8 cellular contexts compared by ENCODE assay signal in the genomic region with DNA sequence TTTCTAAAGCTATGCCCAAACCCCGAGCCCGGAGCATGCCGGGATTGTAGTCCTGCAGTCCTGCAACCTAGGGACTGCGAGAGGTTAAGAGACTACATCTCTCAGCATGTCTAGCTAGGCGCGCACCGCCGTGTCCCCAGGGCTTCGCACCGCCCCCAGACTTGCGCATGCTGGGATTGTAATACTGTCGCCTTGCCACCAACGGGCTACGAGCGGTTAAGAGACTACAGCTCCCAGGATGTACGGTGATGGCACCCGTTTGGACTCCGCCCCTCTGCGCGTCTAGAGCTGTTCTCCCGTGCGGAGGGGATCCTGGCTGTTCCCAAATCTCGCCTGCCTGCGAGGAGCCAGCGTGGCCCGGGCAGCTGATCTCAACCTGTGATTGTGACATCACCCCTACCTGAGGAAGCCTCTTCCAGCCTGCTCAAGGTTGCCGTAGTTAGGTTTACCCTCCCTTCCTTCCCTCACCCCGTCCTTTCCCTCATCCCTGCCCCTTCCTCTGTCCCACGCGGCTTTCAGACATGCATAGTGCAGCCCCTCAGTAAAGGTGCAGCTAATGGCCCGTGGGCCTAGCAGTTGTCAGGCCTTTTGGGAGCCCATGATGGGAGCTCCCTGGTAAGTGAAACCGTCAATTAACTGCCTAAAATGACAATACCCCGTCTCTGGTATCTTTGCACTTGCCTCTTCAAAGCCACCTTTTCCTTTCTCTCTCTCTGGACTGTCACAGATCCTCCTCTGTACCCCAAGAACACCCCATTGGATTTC. TPM values are rescaled to one million over a fixed set of nuclear protein-coding genes. Genes with fewer than 3 reads are reported as not detected.
DNase-seq lines count a peak whose midpoint lies in the region; ATAC-seq, FAIRE-seq and TF ChIP-seq lines count a peak whose summit lies in the region.

No MANE protein-coding gene starts in this region.

- FAIRE-seq in GM12892 (lab: Jason Lieb, UNC), result peak; percentile 90

- ATAC-seq in HG02798 (IDR thresholded peaks at IDR 0.05; ENCODE audit: poor library complexity, unreplicated experiment), result peak; percentile 99

- DNase-seq in GM12892 (ENCODE audit: insufficient read length) (peak; percentile 41), NCI-H1930 (lab: John Stamatoyannopoulos, UW) (peak; percentile 87), caudate nucleus (lab: John Stamatoyannopoulos, UW) (peak; percentile 53 to 99 (median 95)), left kidney (ENCODE audit: low read depth, low spot score) (peak; percentile 99), COLO829 (ENCODE audit: low spot score) (no peak)
- DNase-seq in activated CD4-positive, CD25-positive, alpha-beta regulatory T cell (lab: John Stamatoyannopoulos, UW), result peak; percentile 78 to 88 (median 86)
- peak; percentile 83 to 90 (median 88) for DNase-seq in stimulated activated CD4-positive, alpha-beta T cell treated with anti-CD3 and anti-CD28 coated beads, TNF-alpha, amount 100 ng/mL, for 24 hours (ENCODE audit: low read depth in 3 of 3)

- peak overlapping the region; percentile 81 for H3K27ac ChIP-seq in caudate nucleus (ENCODE audit: low read depth, low read length)

- TF ChIP-seq POLR2A in GM12892 (IDR thresholded peaks at IDR 0.05; ENCODE audit: low read depth, low read length), result no peak

RNA-seq across cellular contexts. Expression of gene ZNF736, which starts 6.3 kb away (rescaled TPM):
- polyA plus RNA-seq in GM12892 (2012; ENCODE audit: missing spikeins), result 8.8 TPM
